1 cellular context compared by ENCODE assay signal in genomic region chr2:96642564-96643350, GRCh38.
TF ChIP-seq lines count a peak whose summit lies in the region.

FER1L5 (plus strand) TSS chr2:96642764; CDS start chr2:96642837, 73 bp downstream.

TF ChIP-seq in K562, 482 proteins besides CTCF, POLR2A, EP300 and RAD21 (continued from another document):
- TF ChIP-seq, protein P1, sequence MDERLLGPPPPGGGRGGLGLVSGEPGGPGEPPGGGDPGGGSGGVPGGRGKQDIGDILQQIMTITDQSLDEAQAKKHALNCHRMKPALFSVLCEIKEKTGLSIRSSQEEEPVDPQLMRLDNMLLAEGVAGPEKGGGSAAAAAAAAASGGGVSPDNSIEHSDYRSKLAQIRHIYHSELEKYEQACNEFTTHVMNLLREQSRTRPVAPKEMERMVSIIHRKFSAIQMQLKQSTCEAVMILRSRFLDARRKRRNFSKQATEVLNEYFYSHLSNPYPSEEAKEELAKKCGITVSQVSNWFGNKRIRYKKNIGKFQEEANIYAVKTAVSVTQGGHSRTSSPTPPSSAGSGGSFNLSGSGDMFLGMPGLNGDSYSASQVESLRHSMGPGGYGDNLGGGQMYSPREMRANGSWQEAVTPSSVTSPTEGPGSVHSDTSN (CRISPR knock-in tag; IDR thresholded peaks at IDR 0.05; ENCODE audit: low read depth): no peak
- TF ChIP-seq, protein P1 (tag; conservative IDR thresholded peaks at IDR 0.05; ENCODE audit: low read depth): 0 out of 2 replicates have a peak, but pooled peaks have one; percentile 40
- no peak for TF ChIP-seq HNRNPK (IDR thresholded peaks at IDR 0.05; ENCODE audit: low read depth, low read length, poor library complexity, severe bottlenecking)
- TF ChIP-seq RFX1 (IDR thresholded peaks at IDR 0.05): peak; percentile 94
- TF ChIP-seq ZNF655 (CRISPR knock-in tag; IDR thresholded peaks at IDR 0.05): no peak
